ENCODE assay signal across 25 cellular contexts in genomic region chr18:45361148-45361851, GRCh38.
DNase-seq lines count a peak whose midpoint lies in the region; ATAC-seq and TF ChIP-seq lines count a peak whose summit lies in the region.
"Had no signal": no experiment of that assay in that cellular context is flagged by ENCODE, and none has a peak within 500 bp of the region (broad histone marks: within the 10 kb centered on the region; RNA-seq: fewer than 3 reads in every experiment).

No MANE protein-coding gene starts in this region.

- ATAC-seq in GM19452 (IDR thresholded peaks at IDR 0.05; ENCODE audit: unreplicated experiment) = no peak
- ATAC-seq: activated CD4-positive, alpha-beta T cell treated with anti-CD3 and anti-CD28 coated beads for 36 hours; body of pancreas; GM12878; left colon; PC-3; right lobe of liver had no signal

- H3K27me3 ChIP-seq in Caco-2 (replicated peaks; ENCODE audit: control insufficient read depth, insufficient read depth, low read length) (no peaks in the 10 kb centered on the region), SK-N-SH (ENCODE audit: insufficient read depth) (no peaks in the 10 kb centered on the region), ascending aorta (no peaks in the 10 kb centered on the region)
- H3K27me3 ChIP-seq: body of pancreas, esophagus muscularis mucosa, ovary, right lobe of liver had no signal

- TF ChIP-seq CTCF in Caco-2 (IDR thresholded peaks at IDR 0.05; ENCODE audit: insufficient read depth in 1 of 2, low read depth in 1 of 2, low read length in 1 of 2, severe bottlenecking in 1 of 2, unreplicated experiment in 1 of 2) = no peak
- TF ChIP-seq CTCF in SK-N-SH (IDR thresholded peaks at IDR 0.05) = no peak
- no peak for TF ChIP-seq CTCF in ascending aorta (IDR thresholded peaks at IDR 0.05)

- peaks cover 26% of the 10 kb centered on the region for H3K4me1 Mint-ChIP-seq in Caco-2 (ENCODE audit: low read depth, unreplicated experiment)
- H3K4me1 Mint-ChIP-seq: activated CD4-positive, alpha-beta T cell treated with anti-CD3 and anti-CD28 coated beads for 36 hours; activated naive CD4-positive, alpha-beta T cell treated with anti-CD3 and anti-CD28 coated beads, Interleukin-2, amount 50 U/mL, for 24 hours; naive B cell had no signal

- POLR2A ChIA-PET in Caco-2 (lab: Charles Lee) = no interaction called here
- POLR2A ChIA-PET in SK-N-SH (lab: Yijun Ruan, JAX) = interaction anchor here (1.0 kb wide), 1 partner anchor 116 kb away, joined by 3 read pairs; no protein-coding TSS in a partner anchor

- DNase-seq in Caco-2 (no peak), SK-N-SH (no peak), fibroblast of the conjunctiva (ENCODE audit: low read depth) (peak; percentile 57), stromal cell of bone marrow (ENCODE audit: low read depth) (peak; percentile 42), ascending aorta (ENCODE audit: low spot score in 2 of 2) (no peak), 8988T (no peak)
- DNase-seq: activated CD4-positive, alpha-beta T cell treated with anti-CD3 and anti-CD28 coated beads for 36 hours; body of pancreas; DMS53; effector memory CD4-positive, alpha-beta T cell; head of caudate nucleus; KBM-7; left colon; mesenchymal stem cell; naive B cell; NCI-H1436 treated with DMSO at 0.1 percent for 48 hours; NCI-H774; ovary; PC-3; right lobe of liver had no signal

- TF ChIP-seq EP300 in SK-N-SH (IDR thresholded peaks at IDR 0.05; ENCODE audit: borderline replicate concordance in 1 of 2, low read depth in 1 of 2, low read length in 1 of 2) = peak; percentile 70 to 78; a peak in 3 of 4 replicates

- CTCF ChIA-PET in Caco-2 (lab: Charles Lee) (no interaction called here), SK-N-SH (lab: Yijun Ruan, JAX) (interaction anchor here (1.2 to 2.2 kb wide), 5 partner anchors 11 to 86 kb away, joined by 3 to 12 read pairs (median 7); no protein-coding TSS in a partner anchor)

- no peaks in the 10 kb centered on the region for H3F3A ChIP-seq in SK-N-SH (replicated peaks; ENCODE audit: insufficient read depth)

- H3K27ac ChIP-seq in SK-N-SH (ENCODE audit: low read depth in 2 of 2, low read length in 1 of 2) (peak overlapping the region; percentile 38 to 93; a peak in 3 of 4 replicates), ascending aorta (peak overlapping the region in 1 of 2 donors; percentile 21)
- H3K27ac ChIP-seq: esophagus muscularis mucosa, ovary, right lobe of liver had no signal

- TF ChIP-seq RAD21 in SK-N-SH (IDR thresholded peaks at IDR 0.05; ENCODE audit: low read length) = no peak

- H3K79me2 ChIP-seq in SK-N-SH (ENCODE audit: insufficient read depth) = no peaks in the 10 kb centered on the region

- peaks cover 6% of the 10 kb centered on the region for H3K36me3 Mint-ChIP-seq in Caco-2 (ENCODE audit: insufficient read depth, unreplicated experiment)
- H3K36me3 Mint-ChIP-seq: activated naive CD4-positive, alpha-beta T cell treated with anti-CD3 and anti-CD28 coated beads, Interleukin-2, amount 50 U/mL, for 24 hours; naive B cell had no signal

- H3K9me3 ChIP-seq in Caco-2 = no peaks in the 10 kb centered on the region
- no peaks in the 10 kb centered on the region for H3K9me3 ChIP-seq in SK-N-SH
- no peaks in the 10 kb centered on the region for H3K9me3 ChIP-seq in ascending aorta
- H3K9me3 ChIP-seq: body of pancreas, esophagus muscularis mucosa, ovary, right lobe of liver had no signal

- H3K36me3 ChIP-seq in Caco-2 (ENCODE audit: control insufficient read depth, insufficient read depth, low read length) (no peaks in the 10 kb centered on the region), SK-N-SH (replicated peaks in 1 of 2; ENCODE audit: control insufficient read depth in 1 of 2, insufficient read depth in 2 of 2, low read length in 1 of 2) (no peaks in the 10 kb centered on the region), ascending aorta (no peaks in the 10 kb centered on the region)
- H3K36me3 ChIP-seq: esophagus muscularis mucosa, ovary, right lobe of liver had no signal

- WGBS in SK-N-SH (ENCODE audit: low lambda C conversion rate) = 68% methylated on average over 4 of the region's 4 CpGs

- no peak overlapping the region for H2AFZ ChIP-seq in SK-N-SH (ENCODE audit: low read depth)

- no peaks in the 10 kb centered on the region for H4K20me1 ChIP-seq in SK-N-SH (ENCODE audit: insufficient read depth)

- intact Hi-C loops in Caco-2 (cut with micrococcal nuclease; ENCODE audit: unreplicated experiment) = no loop called here
- intact Hi-C loops in ascending aorta (cut with DNase I) = loop anchor here (10.0 kb wide), 1 partner anchor 1226 kb away; no protein-coding TSS in a partner anchor

- no TSS peak for BruUV-seq in Caco-2 (replicated peaks; lab: Mats Ljungman, UMichigan)

- peaks cover 26% of the 10 kb centered on the region for H3K4me1 ChIP-seq in Caco-2
- peaks cover 0 to 31% of the 10 kb centered on the region in 2 experiments; a peak in 2 of 4 replicates for H3K4me1 ChIP-seq in SK-N-SH (ENCODE audit: control insufficient read depth in 1 of 2, insufficient read depth in 2 of 2, low read depth in 1 of 2, low read length in 1 of 2)
- H3K4me1 ChIP-seq in ascending aorta = peaks cover 0 to 10% of the 10 kb centered on the region in 2 donors
- H3K4me1 ChIP-seq: right lobe of liver had no signal

- H3K9me3 Mint-ChIP-seq in Caco-2 (ENCODE audit: unreplicated experiment) = no peaks in the 10 kb centered on the region
- H3K9me3 Mint-ChIP-seq: activated naive CD4-positive, alpha-beta T cell treated with anti-CD3 and anti-CD28 coated beads, Interleukin-2, amount 50 U/mL, for 24 hours; naive B cell; T-helper 1 cell treated with Interleukin-12 subunit alpha and Interleukin-12 subunit beta and Interleukin-4 antibody, amounts not matched to agents 30 μg/mL and 1 μg/mL, for 36 hours had no signal

- H3K9me2 ChIP-seq in SK-N-SH = no peaks in the 10 kb centered on the region

- no peak overlapping the region for H3K9ac ChIP-seq in SK-N-SH

- no peak overlapping the region for H3K4me3 Mint-ChIP-seq in Caco-2 (ENCODE audit: unreplicated experiment)
- H3K4me3 Mint-ChIP-seq: activated CD4-positive, alpha-beta T cell treated with anti-CD3 and anti-CD28 coated beads for 36 hours; activated naive CD4-positive, alpha-beta T cell treated with anti-CD3 and anti-CD28 coated beads, Interleukin-2, amount 50 U/mL, for 24 hours; naive B cell; T-helper 1 cell treated with Interleukin-12 subunit alpha and Interleukin-12 subunit beta and Interleukin-4 antibody, amounts not matched to agents 30 μg/mL and 1 μg/mL, for 36 hours had no signal

- H3K27me3 Mint-ChIP-seq in Caco-2 (ENCODE audit: insufficient read depth, unreplicated experiment) = no peaks in the 10 kb centered on the region

- H3K4me3 ChIP-seq in Caco-2 (ENCODE audit: low read depth, low read length) = no peak overlapping the region
- no peak overlapping the region for H3K4me3 ChIP-seq in SK-N-SH (ENCODE audit: low read depth in 2 of 2, low read length in 1 of 2)
- H3K4me3 ChIP-seq in ascending aorta = no peak overlapping the region
- H3K4me3 ChIP-seq: body of pancreas, esophagus muscularis mucosa, GM12878, ovary, right lobe of liver had no signal

- H3K27ac Mint-ChIP-seq in Caco-2 (ENCODE audit: unreplicated experiment) = peak overlapping the region; percentile 97
- H3K27ac Mint-ChIP-seq: activated CD4-positive, alpha-beta T cell treated with anti-CD3 and anti-CD28 coated beads for 36 hours; activated naive CD4-positive, alpha-beta T cell treated with anti-CD3 and anti-CD28 coated beads, Interleukin-2, amount 50 U/mL, for 24 hours; T-helper 1 cell treated with Interleukin-12 subunit alpha and Interleukin-12 subunit beta and Interleukin-4 antibody, amounts not matched to agents 30 μg/mL and 1 μg/mL, for 36 hours had no signal

- peak overlapping the region; percentile 27; the same call in 1 of the 2 replicates for H3K4me2 ChIP-seq in SK-N-SH

TF ChIP-seq in SK-N-SH, 30 proteins besides CTCF, POLR2A, EP300 and RAD21 (continues in another document):
- no peak for TF ChIP-seq IRF3 (IDR thresholded peaks at IDR 0.05; ENCODE audit: low read depth, low read length)
- TF ChIP-seq MXI1 (IDR thresholded peaks at IDR 0.05; ENCODE audit: low read depth, low read length) = no peak
- peak; percentile 76; the same call in 1 of the 2 replicates for TF ChIP-seq POLR2AphosphoS5 (IDR thresholded peaks at IDR 0.05; ENCODE audit: low read depth, low read length)
- 0 out of 2 replicates have a peak, but pooled peaks have one; percentile 40 for TF ChIP-seq RXRA (IDR thresholded peaks at IDR 0.05; ENCODE audit: borderline replicate concordance, low read depth)
- TF ChIP-seq ZBTB33 (IDR thresholded peaks at IDR 0.05; ENCODE audit: borderline replicate concordance, low read depth) = no peak
- 0 out of 2 replicates have a peak, but pooled peaks have one; percentile 43 for TF ChIP-seq TEAD4 (IDR thresholded peaks at IDR 0.05; ENCODE audit: borderline replicate concordance, insufficient read depth)
- no peak for TF ChIP-seq GATA2 (CRISPR knock-in tag; IDR thresholded peaks at IDR 0.05)
- TF ChIP-seq TCF12 (IDR thresholded peaks at IDR 0.05) = peak; percentile 94
- no peak for TF ChIP-seq SMC3 (IDR thresholded peaks at IDR 0.05; ENCODE audit: low read depth, low read length)

Comparison
In these comparisons a context has a peak if more than half of its experiments do, and no peak if none do; other contexts are left out.
1. DNase-seq: peak in fibroblast of the conjunctiva (single experiment) and stromal cell of bone marrow (single experiment); none in Caco-2 (0 of 2), SK-N-SH (single experiment), ascending aorta (0 of 2) and 8988T (single experiment).